8 cellular contexts compared by ENCODE assay signal in genomic region chr10:22629843-22630228, GRCh38.
A peak's percentile ranks its signal among the peaks of the same experiment; 100 is the strongest.
DNase-seq lines count a peak whose midpoint lies in the region; ATAC-seq and FAIRE-seq lines count a peak whose summit lies in the region.
"Had no signal": no experiment of that assay in that cellular context is flagged by ENCODE, and none has a peak within 500 bp of the region (broad histone marks: within the 10 kb centered on the region; RNA-seq: fewer than 3 reads in every experiment).

No MANE protein-coding gene starts in this region.

- peak overlapping the region; percentile 97 to 98 for H3K27ac Mint-ChIP-seq in activated naive CD4-positive, alpha-beta T cell treated with anti-CD3 and anti-CD28 coated beads, Interleukin-2, amount 50 U/mL, for 72 hours

- no peaks in the 10 kb centered on the region for H3K9me3 ChIP-seq in small intestine (ENCODE audit: control insufficient read depth, low read depth)

- DNase-seq in activated naive CD4-positive, alpha-beta T cell treated with anti-CD3 and anti-CD28 coated beads, Interleukin-2, amount 50 U/mL, for 72 hours (ENCODE audit: low spot score in 2 of 2): no peak
- DNase-seq in small intestine: no peak
- DNase-seq in DMS79 treated with DMSO at 0.1 percent for 48 hours (lab: John Stamatoyannopoulos, UW): no peak
- DNase-seq in NCI-H1694 treated with DMSO at 0.1 percent for 48 hours (lab: John Stamatoyannopoulos, UW): no peak
- DNase-seq in head of caudate nucleus: no peak

- WGBS in small intestine, 3 donors: 76 to 94% (median 82%) methylated on average over 4 of the region's 4 CpGs

- no peaks in the 10 kb centered on the region for H3K9me3 Mint-ChIP-seq in activated naive CD4-positive, alpha-beta T cell treated with anti-CD3 and anti-CD28 coated beads, Interleukin-2, amount 50 U/mL, for 72 hours

- peak; percentile 29 for ATAC-seq in GM19351 (IDR thresholded peaks at IDR 0.05; ENCODE audit: unreplicated experiment)
- peak; percentile 6 for ATAC-seq in HG03064 (IDR thresholded peaks at IDR 0.05; ENCODE audit: low read depth, unreplicated experiment)
- peak; percentile 68 to 74 for ATAC-seq in activated naive CD4-positive, alpha-beta T cell treated with anti-CD3 and anti-CD28 coated beads, Interleukin-2, amount 50 U/mL, for 72 hours

- H3K36me3 ChIP-seq in small intestine (ENCODE audit: control insufficient read depth in 2 of 2, insufficient read depth in 2 of 2, low read length in 2 of 2): no peaks in the 10 kb centered on the region

- no peaks in the 10 kb centered on the region for H3K27me3 ChIP-seq in small intestine (ENCODE audit: control insufficient read depth in 2 of 2, insufficient read depth in 2 of 2, low read length in 2 of 2)

- intact Hi-C loops in head of caudate nucleus (cut with DNase I): loop anchor here (10.0 kb wide), 1 partner anchor 345 kb away; no protein-coding TSS in a partner anchor

- peaks cover 0 to 5% of the 10 kb centered on the region in 2 donors for H3K4me1 ChIP-seq in small intestine (ENCODE audit: control insufficient read depth in 2 of 2, insufficient read depth in 1 of 2, low read depth in 1 of 2, low read length in 1 of 2)

- no peak overlapping the region for H3K4me3 ChIP-seq in small intestine (ENCODE audit: low read depth in 1 of 2, low read length in 2 of 2)

- H3K27ac ChIP-seq in small intestine (ENCODE audit: low read depth in 1 of 2, low read length in 1 of 2): peak overlapping the region; percentile 81 to 88

- no peak for FAIRE-seq in small intestine (lab: Jason Lieb, UNC)
- FAIRE-seq: H1 had no signal

- peaks cover 0 to 9% of the 10 kb centered on the region in 2 donors for H3K36me3 Mint-ChIP-seq in activated naive CD4-positive, alpha-beta T cell treated with anti-CD3 and anti-CD28 coated beads, Interleukin-2, amount 50 U/mL, for 72 hours

Comparison
In these comparisons a context has a peak if more than half of its experiments do, and no peak if none do; other contexts are left out.
1. ATAC-seq: peak in every context shown above with its lines; median percentile 71 in activated naive CD4-positive, alpha-beta T cell treated with anti-CD3 and anti-CD28 coated beads, Interleukin-2, amount 50 U/mL, for 72 hours; 29 in GM19351; 6 in HG03064.